8 cellular contexts compared by ENCODE assay signal in the genomic region with DNA sequence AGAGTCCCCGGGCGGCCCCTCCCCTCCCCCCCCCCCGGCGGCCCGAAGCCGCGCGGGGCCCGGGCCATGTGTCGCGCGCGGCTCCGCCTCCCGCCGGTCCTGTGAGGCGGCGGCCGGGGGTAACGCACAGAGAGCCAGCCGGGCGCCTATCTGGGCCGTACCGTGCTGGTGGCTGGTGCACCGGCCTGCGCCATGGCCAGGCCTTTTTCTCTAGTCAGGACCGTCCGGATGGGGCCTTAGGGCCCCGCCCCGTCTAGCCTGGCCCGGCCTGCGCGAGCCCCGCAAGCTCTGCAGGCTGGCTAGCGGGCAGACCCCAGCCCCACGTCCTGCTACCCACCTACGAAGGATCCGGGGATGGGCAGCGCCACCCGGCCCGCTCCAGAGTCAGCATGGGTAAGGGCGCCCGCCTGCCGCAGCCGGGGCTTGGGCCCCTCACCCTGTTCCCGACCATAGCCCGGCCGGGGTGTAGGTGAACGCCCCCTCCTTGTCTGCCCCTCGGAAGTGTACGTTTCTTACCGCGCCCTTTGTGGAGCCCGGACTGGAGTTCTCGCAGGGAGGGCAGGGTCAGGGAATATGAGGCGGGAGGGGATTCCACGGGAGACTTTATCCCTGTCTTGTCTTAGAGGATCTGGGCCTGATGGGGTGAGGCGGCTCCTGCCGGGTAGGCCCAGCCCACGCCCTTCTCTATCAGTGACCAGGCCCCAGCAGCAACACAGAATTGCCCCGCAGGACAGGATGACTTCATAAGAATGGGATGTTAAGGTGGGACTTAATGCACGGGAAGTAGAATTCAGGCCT. TPM values are rescaled to one million over a fixed set of nuclear protein-coding genes. Genes with fewer than 3 reads are reported as not detected.
DNase-seq lines count a peak whose midpoint lies in the region; ATAC-seq and TF ChIP-seq lines count a peak whose summit lies in the region.

A gene with protein sequence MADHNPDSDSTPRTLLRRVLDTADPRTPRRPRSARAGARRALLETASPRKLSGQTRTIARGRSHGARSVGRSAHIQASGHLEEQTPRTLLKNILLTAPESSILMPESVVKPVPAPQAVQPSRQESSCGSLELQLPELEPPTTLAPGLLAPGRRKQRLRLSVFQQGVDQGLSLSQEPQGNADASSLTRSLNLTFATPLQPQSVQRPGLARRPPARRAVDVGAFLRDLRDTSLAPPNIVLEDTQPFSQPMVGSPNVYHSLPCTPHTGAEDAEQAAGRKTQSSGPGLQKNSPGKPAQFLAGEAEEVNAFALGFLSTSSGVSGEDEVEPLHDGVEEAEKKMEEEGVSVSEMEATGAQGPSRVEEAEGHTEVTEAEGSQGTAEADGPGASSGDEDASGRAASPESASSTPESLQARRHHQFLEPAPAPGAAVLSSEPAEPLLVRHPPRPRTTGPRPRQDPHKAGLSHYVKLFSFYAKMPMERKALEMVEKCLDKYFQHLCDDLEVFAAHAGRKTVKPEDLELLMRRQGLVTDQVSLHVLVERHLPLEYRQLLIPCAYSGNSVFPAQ (minus strand): TSS at position 630 of the 798 bp plus-strand sequence. CDS start 13,834 bp downstream, outside the sequence.

- H3K36me3 Mint-ChIP-seq in activated CD4-positive, alpha-beta memory T cell treated with anti-CD3 and anti-CD28 coated beads for 36 hours = peaks cover 2% of the 10 kb centered on the region
- H3K36me3 Mint-ChIP-seq in natural killer cell = no peaks in the 10 kb centered on the region

- H3K27me3 Mint-ChIP-seq in activated CD4-positive, alpha-beta memory T cell treated with anti-CD3 and anti-CD28 coated beads for 36 hours = no peaks in the 10 kb centered on the region
- H3K27me3 Mint-ChIP-seq in natural killer cell (ENCODE audit: low read depth in 2 of 2) = no peaks in the 10 kb centered on the region

- peak; percentile 34 for ATAC-seq in GM21825 (IDR thresholded peaks at IDR 0.05; ENCODE audit: unreplicated experiment)
- ATAC-seq in natural killer cell = peak; percentile 51 to 72 (median 58)

- POLR2A ChIA-PET in activated CD4-positive, alpha-beta memory T cell treated with anti-CD3 and anti-CD28 coated beads for 36 hours (lab: Charles Lee) = interaction anchor here (0.6 to 4.4 kb wide), 7 partner anchors 10 to 40 kb away, joined by 3 to 25 read pairs (median 4); a partner anchor contains a TSS

- H3K4me1 Mint-ChIP-seq in activated CD4-positive, alpha-beta memory T cell treated with anti-CD3 and anti-CD28 coated beads for 36 hours (ENCODE audit: low read depth) = peaks cover 37% of the 10 kb centered on the region
- H3K4me1 Mint-ChIP-seq in natural killer cell = peaks cover 34 to 37% of the 10 kb centered on the region in 2 donors

- no peak for TF ChIP-seq EP300 in Ishikawa (IDR thresholded peaks at IDR 0.05; ENCODE audit: borderline replicate concordance)

- TF ChIP-seq RAD21 in Ishikawa (IDR thresholded peaks at IDR 0.05; ENCODE audit: low read depth) = no peak

- DNase-seq in NCI-H748 (lab: John Stamatoyannopoulos, UW; ENCODE audit: unreplicated experiment) (peak; percentile 18), NCI-H748 treated with DMSO at 0.1 percent for 48 hours (lab: John Stamatoyannopoulos, UW) (no peak), fibroblast of mammary gland (ENCODE audit: low read depth) (peak; percentile 36), natural killer cell (no peak), epidermal melanocyte (ENCODE audit: insufficient read length, low spot score) (no peak)
- peak; percentile 31 for DNase-seq in activated CD4-positive, alpha-beta memory T cell treated with anti-CD3 and anti-CD28 coated beads for 36 hours

- H3K9me3 Mint-ChIP-seq in activated CD4-positive, alpha-beta memory T cell treated with anti-CD3 and anti-CD28 coated beads for 36 hours = no peaks in the 10 kb centered on the region
- no peaks in the 10 kb centered on the region for H3K9me3 Mint-ChIP-seq in natural killer cell

- peak within 1 kb of the TSS; percentile 87 for H3K27ac Mint-ChIP-seq in activated CD4-positive, alpha-beta memory T cell treated with anti-CD3 and anti-CD28 coated beads for 36 hours
- H3K27ac Mint-ChIP-seq in natural killer cell = peak within 1 kb of the TSS; percentile 86 to 89

- peak within 1 kb of the TSS; percentile 88 for H3K4me3 ChIP-seq in fibroblast of mammary gland (ENCODE audit: control insufficient read depth, low read depth, low read length)

- CTCF ChIA-PET in activated CD4-positive, alpha-beta memory T cell treated with anti-CD3 and anti-CD28 coated beads for 36 hours (lab: Charles Lee) = interaction anchor here (1.2 to 1.8 kb wide), 3 partner anchors 31 to 194 kb away, joined by 3 to 7 read pairs (median 6); a partner anchor contains a TSS

- TF ChIP-seq CTCF in fibroblast of mammary gland (conservative IDR thresholded peaks at IDR 0.05; ENCODE audit: control insufficient read depth, insufficient read depth, low read depth, low read length) (no peak), natural killer cell (IDR thresholded peaks at IDR 0.05) (no peak)

- H3K4me3 Mint-ChIP-seq in activated CD4-positive, alpha-beta memory T cell treated with anti-CD3 and anti-CD28 coated beads for 36 hours = peak within 1 kb of the TSS; percentile 88
- peak within 1 kb of the TSS; percentile 84 for H3K4me3 Mint-ChIP-seq in natural killer cell

- intact Hi-C loops in activated CD4-positive, alpha-beta memory T cell treated with anti-CD3 and anti-CD28 coated beads for 36 hours (cut with micrococcal nuclease) = loop anchor here (2.0 to 10.0 kb wide), 2 partner anchors 26 to 182 kb away; a partner anchor contains a TSS
- intact Hi-C loops in natural killer cell (cut with micrococcal nuclease) = loop anchor here (2.0 kb wide), 2 partner anchors 14 to 26 kb away; a partner anchor contains a TSS

TF ChIP-seq in Ishikawa, 13 proteins besides CTCF, POLR2A, EP300 and RAD21:
- TF ChIP-seq TAF1 (IDR thresholded peaks at IDR 0.05; ENCODE audit: low read depth) (no peak; the same call in 1 of the 2 replicates), ZBTB7A (IDR thresholded peaks at IDR 0.05; ENCODE audit: low read depth) (peak; percentile 69; the same call in 1 of the 2 replicates), TCF12 (IDR thresholded peaks at IDR 0.05; ENCODE audit: low read depth) (0 out of 2 replicates have a peak, but pooled peaks have one; percentile 8), CREB1 (IDR thresholded peaks at IDR 0.05; ENCODE audit: low read depth) (no peak), TEAD4 (IDR thresholded peaks at IDR 0.05) (no peak)
- TF ChIP-seq, protein P1, sequence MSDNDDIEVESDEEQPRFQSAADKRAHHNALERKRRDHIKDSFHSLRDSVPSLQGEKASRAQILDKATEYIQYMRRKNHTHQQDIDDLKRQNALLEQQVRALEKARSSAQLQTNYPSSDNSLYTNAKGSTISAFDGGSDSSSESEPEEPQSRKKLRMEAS (IDR thresholded peaks at IDR 0.05) = 0 out of 2 replicates have a peak, but pooled peaks have one; percentile 2
- TF ChIP-seq, protein P2, sequence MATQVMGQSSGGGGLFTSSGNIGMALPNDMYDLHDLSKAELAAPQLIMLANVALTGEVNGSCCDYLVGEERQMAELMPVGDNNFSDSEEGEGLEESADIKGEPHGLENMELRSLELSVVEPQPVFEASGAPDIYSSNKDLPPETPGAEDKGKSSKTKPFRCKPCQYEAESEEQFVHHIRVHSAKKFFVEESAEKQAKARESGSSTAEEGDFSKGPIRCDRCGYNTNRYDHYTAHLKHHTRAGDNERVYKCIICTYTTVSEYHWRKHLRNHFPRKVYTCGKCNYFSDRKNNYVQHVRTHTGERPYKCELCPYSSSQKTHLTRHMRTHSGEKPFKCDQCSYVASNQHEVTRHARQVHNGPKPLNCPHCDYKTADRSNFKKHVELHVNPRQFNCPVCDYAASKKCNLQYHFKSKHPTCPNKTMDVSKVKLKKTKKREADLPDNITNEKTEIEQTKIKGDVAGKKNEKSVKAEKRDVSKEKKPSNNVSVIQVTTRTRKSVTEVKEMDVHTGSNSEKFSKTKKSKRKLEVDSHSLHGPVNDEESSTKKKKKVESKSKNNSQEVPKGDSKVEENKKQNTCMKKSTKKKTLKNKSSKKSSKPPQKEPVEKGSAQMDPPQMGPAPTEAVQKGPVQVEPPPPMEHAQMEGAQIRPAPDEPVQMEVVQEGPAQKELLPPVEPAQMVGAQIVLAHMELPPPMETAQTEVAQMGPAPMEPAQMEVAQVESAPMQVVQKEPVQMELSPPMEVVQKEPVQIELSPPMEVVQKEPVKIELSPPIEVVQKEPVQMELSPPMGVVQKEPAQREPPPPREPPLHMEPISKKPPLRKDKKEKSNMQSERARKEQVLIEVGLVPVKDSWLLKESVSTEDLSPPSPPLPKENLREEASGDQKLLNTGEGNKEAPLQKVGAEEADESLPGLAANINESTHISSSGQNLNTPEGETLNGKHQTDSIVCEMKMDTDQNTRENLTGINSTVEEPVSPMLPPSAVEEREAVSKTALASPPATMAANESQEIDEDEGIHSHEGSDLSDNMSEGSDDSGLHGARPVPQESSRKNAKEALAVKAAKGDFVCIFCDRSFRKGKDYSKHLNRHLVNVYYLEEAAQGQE (IDR thresholded peaks at IDR 0.05; ENCODE audit: low read depth) = no peak
- TF ChIP-seq, protein P3, sequence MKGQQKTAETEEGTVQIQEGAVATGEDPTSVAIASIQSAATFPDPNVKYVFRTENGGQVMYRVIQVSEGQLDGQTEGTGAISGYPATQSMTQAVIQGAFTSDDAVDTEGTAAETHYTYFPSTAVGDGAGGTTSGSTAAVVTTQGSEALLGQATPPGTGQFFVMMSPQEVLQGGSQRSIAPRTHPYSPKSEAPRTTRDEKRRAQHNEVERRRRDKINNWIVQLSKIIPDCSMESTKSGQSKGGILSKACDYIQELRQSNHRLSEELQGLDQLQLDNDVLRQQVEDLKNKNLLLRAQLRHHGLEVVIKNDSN (IDR thresholded peaks at IDR 0.05) = no peak

RNA-seq across cellular contexts. Expression of the gene that starts here (rescaled TPM):
- total RNA-seq in activated CD4-positive, alpha-beta memory T cell treated with anti-CD3 and anti-CD28 coated beads for 36 hours = 10 to 100 TPM; 39.2 to 40.2 TPM
- 10 to 100 TPM; 68.6 to 81.3 (median 78.9) TPM for total RNA-seq in natural killer cell

Comparison
In these comparisons a context has a peak if more than half of its experiments do, and no peak if none do; other contexts are left out.
1. DNase-seq: peak in NCI-H748 (single experiment), activated CD4-positive, alpha-beta memory T cell treated with anti-CD3 and anti-CD28 coated beads for 36 hours (single experiment) and fibroblast of mammary gland (single experiment); none in NCI-H748 treated with DMSO at 0.1 percent for 48 hours (single experiment), natural killer cell (single experiment) and epidermal melanocyte (single experiment).